ENCODE assay signal across 1 cellular context in the genomic region with DNA sequence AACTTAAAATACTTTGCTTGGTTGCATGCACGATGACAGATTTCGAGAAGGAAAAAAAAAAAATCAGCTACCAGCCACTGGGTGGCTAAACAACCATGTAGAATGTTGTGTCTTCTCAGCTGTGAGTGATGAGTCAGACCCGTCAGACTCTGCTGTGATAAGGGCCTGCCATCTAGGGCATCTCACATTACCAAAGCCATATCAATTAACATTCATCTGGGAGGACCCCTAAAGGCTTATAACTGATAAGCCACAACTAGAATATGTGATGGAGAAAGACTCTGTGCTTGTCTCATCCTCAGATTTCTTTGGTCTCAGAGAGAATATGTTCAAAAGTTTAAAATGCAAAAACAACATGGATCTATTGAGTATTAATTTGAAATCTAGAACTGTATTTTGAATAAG.
TF ChIP-seq lines count a peak whose summit lies in the region.

No MANE protein-coding gene starts in this region.

TF ChIP-seq in K562, 482 proteins besides CTCF, POLR2A, EP300 and RAD21 (continued from another document and continues in another):
- TF ChIP-seq ZNF217 (CRISPR knock-in tag; IDR thresholded peaks at IDR 0.05): no peak
- no peak for TF ChIP-seq ZZZ3 (IDR thresholded peaks at IDR 0.05)
- TF ChIP-seq ZFX (CRISPR knock-in tag; IDR thresholded peaks at IDR 0.05): no peak
- TF ChIP-seq HNRNPH1 (optimal IDR thresholded peaks at IDR 0.05; ENCODE audit: low read depth, low read length): no peak
- no peak for TF ChIP-seq ZNF24 (IDR thresholded peaks at IDR 0.05)
- TF ChIP-seq, protein P1, sequence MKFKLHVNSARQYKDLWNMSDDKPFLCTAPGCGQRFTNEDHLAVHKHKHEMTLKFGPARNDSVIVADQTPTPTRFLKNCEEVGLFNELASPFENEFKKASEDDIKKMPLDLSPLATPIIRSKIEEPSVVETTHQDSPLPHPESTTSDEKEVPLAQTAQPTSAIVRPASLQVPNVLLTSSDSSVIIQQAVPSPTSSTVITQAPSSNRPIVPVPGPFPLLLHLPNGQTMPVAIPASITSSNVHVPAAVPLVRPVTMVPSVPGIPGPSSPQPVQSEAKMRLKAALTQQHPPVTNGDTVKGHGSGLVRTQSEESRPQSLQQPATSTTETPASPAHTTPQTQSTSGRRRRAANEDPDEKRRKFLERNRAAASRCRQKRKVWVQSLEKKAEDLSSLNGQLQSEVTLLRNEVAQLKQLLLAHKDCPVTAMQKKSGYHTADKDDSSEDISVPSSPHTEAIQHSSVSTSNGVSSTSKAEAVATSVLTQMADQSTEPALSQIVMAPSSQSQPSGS (CRISPR knock-in tag; IDR thresholded peaks at IDR 0.05): no peak
- TF ChIP-seq YY1 (IDR thresholded peaks at IDR 0.05; ENCODE audit: borderline replicate concordance in 1 of 3, control insufficient read depth in 1 of 3, extremely low read depth in 1 of 3, insufficient read depth in 3 of 3, insufficient read length in 1 of 3, insufficient replicate concordance in 2 of 3, low read depth in 1 of 3, low read length in 2 of 3): no peak
- TF ChIP-seq ZNF778 (CRISPR knock-in tag; IDR thresholded peaks at IDR 0.05): no peak
- TF ChIP-seq RBM34 (IDR thresholded peaks at IDR 0.05; ENCODE audit: borderline replicate concordance, insufficient read depth, low read length): no peak
- TF ChIP-seq ZC3H8 (IDR thresholded peaks at IDR 0.05): no peak
- TF ChIP-seq ZNF444 (CRISPR knock-in tag; IDR thresholded peaks at IDR 0.05): no peak
- TF ChIP-seq, protein P2, sequence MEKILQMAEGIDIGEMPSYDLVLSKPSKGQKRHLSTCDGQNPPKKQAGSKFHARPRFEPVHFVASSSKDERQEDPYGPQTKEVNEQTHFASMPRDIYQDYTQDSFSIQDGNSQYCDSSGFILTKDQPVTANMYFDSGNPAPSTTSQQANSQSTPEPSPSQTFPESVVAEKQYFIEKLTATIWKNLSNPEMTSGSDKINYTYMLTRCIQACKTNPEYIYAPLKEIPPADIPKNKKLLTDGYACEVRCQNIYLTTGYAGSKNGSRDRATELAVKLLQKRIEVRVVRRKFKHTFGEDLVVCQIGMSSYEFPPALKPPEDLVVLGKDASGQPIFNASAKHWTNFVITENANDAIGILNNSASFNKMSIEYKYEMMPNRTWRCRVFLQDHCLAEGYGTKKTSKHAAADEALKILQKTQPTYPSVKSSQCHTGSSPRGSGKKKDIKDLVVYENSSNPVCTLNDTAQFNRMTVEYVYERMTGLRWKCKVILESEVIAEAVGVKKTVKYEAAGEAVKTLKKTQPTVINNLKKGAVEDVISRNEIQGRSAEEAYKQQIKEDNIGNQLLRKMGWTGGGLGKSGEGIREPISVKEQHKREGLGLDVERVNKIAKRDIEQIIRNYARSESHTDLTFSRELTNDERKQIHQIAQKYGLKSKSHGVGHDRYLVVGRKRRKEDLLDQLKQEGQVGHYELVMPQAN (IDR thresholded peaks at IDR 0.05; ENCODE audit: borderline replicate concordance): no peak
- no peak for TF ChIP-seq NFATC3 (IDR thresholded peaks at IDR 0.05)
- no peak for TF ChIP-seq SRSF3 (IDR thresholded peaks at IDR 0.05; ENCODE audit: insufficient read depth, low read length)
- peak; percentile 78 for TF ChIP-seq NCOR1 (IDR thresholded peaks at IDR 0.05)
- no peak for TF ChIP-seq ZNF589 (CRISPR knock-in tag; IDR thresholded peaks at IDR 0.05; ENCODE audit: low read depth)
- no peak for TF ChIP-seq ZNF354B (CRISPR knock-in tag; IDR thresholded peaks at IDR 0.05)
- no peak for TF ChIP-seq ZNF57 (CRISPR knock-in tag; IDR thresholded peaks at IDR 0.05)
- TF ChIP-seq PTRF (tag; IDR thresholded peaks at IDR 0.05): no peak
- TF ChIP-seq POLR2AphosphoS5 (IDR thresholded peaks at IDR 0.05; ENCODE audit: control insufficient read depth, insufficient read depth, low read depth, low read length): peak; percentile 42; the same call in 1 of the 2 replicates
- TF ChIP-seq RBBP5 (IDR thresholded peaks at IDR 0.05; ENCODE audit: borderline replicate concordance, insufficient read depth, low read length, poor library complexity, severe bottlenecking): no peak
- no peak for TF ChIP-seq HNRNPLL (IDR thresholded peaks at IDR 0.05; ENCODE audit: low read depth, low read length, poor library complexity, severe bottlenecking)
- no peak for TF ChIP-seq PHB2 (IDR thresholded peaks at IDR 0.05; ENCODE audit: low read depth)
- peak; percentile 43 to 45; a peak in 1 of 4 replicates for TF ChIP-seq TRIM24 (IDR thresholded peaks at IDR 0.05)
- TF ChIP-seq, protein P3, sequence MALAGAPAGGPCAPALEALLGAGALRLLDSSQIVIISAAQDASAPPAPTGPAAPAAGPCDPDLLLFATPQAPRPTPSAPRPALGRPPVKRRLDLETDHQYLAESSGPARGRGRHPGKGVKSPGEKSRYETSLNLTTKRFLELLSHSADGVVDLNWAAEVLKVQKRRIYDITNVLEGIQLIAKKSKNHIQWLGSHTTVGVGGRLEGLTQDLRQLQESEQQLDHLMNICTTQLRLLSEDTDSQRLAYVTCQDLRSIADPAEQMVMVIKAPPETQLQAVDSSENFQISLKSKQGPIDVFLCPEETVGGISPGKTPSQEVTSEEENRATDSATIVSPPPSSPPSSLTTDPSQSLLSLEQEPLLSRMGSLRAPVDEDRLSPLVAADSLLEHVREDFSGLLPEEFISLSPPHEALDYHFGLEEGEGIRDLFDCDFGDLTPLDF (CRISPR knock-in tag; IDR thresholded peaks at IDR 0.05): no peak
- no peak for TF ChIP-seq ZNF184 (CRISPR knock-in tag; IDR thresholded peaks at IDR 0.05)
- no peak for TF ChIP-seq HMGN3 (IDR thresholded peaks at IDR 0.05; ENCODE audit: borderline replicate concordance, extremely low read depth, insufficient read length, low read depth, low read length)
- TF ChIP-seq, protein P4, sequence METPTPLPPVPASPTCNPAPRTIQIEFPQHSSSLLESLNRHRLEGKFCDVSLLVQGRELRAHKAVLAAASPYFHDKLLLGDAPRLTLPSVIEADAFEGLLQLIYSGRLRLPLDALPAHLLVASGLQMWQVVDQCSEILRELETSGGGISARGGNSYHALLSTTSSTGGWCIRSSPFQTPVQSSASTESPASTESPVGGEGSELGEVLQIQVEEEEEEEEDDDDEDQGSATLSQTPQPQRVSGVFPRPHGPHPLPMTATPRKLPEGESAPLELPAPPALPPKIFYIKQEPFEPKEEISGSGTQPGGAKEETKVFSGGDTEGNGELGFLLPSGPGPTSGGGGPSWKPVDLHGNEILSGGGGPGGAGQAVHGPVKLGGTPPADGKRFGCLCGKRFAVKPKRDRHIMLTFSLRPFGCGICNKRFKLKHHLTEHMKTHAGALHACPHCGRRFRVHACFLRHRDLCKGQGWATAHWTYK (CRISPR knock-in tag; IDR thresholded peaks at IDR 0.05): no peak
- peak; percentile 41; the same call in 1 of the 2 replicates for TF ChIP-seq NFIC (IDR thresholded peaks at IDR 0.05)
- no peak for TF ChIP-seq U2AF2 (optimal IDR thresholded peaks at IDR 0.05; ENCODE audit: low read depth, low read length)
- TF ChIP-seq MEIS2 (IDR thresholded peaks at IDR 0.05; ENCODE audit: partially characterized antibody): peak; percentile 91
- no peak for TF ChIP-seq ZNF507 (tag; conservative IDR thresholded peaks at IDR 0.05)
- TF ChIP-seq, protein P5, sequence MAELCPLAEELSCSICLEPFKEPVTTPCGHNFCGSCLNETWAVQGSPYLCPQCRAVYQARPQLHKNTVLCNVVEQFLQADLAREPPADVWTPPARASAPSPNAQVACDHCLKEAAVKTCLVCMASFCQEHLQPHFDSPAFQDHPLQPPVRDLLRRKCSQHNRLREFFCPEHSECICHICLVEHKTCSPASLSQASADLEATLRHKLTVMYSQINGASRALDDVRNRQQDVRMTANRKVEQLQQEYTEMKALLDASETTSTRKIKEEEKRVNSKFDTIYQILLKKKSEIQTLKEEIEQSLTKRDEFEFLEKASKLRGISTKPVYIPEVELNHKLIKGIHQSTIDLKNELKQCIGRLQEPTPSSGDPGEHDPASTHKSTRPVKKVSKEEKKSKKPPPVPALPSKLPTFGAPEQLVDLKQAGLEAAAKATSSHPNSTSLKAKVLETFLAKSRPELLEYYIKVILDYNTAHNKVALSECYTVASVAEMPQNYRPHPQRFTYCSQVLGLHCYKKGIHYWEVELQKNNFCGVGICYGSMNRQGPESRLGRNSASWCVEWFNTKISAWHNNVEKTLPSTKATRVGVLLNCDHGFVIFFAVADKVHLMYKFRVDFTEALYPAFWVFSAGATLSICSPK (IDR thresholded peaks at IDR 0.05; ENCODE audit: borderline replicate concordance): no peak
- TF ChIP-seq TCF3 (CRISPR knock-in tag; IDR thresholded peaks at IDR 0.05): peak; percentile 71
- no peak for TF ChIP-seq MAFF (IDR thresholded peaks at IDR 0.05; ENCODE audit: low read length)
- no peak for TF ChIP-seq GTF2A2 (tag; IDR thresholded peaks at IDR 0.05)
- TF ChIP-seq MTA3 (IDR thresholded peaks at IDR 0.05; ENCODE audit: borderline replicate concordance): 0 out of 2 replicates have a peak, but pooled peaks have one; percentile 23
- TF ChIP-seq SMARCB1 (IDR thresholded peaks at IDR 0.05; ENCODE audit: insufficient read length, low read depth): no peak
- peak; percentile 87 for TF ChIP-seq ZNF384 (IDR thresholded peaks at IDR 0.05; ENCODE audit: low read depth, low read length)
- no peak for TF ChIP-seq ZNF253 (CRISPR knock-in tag; conservative IDR thresholded peaks at IDR 0.05)
- no peak for TF ChIP-seq NEUROD1 (IDR thresholded peaks at IDR 0.05; ENCODE audit: borderline replicate concordance, low read depth, low read length, partially characterized antibody)
- TF ChIP-seq, protein P6, sequence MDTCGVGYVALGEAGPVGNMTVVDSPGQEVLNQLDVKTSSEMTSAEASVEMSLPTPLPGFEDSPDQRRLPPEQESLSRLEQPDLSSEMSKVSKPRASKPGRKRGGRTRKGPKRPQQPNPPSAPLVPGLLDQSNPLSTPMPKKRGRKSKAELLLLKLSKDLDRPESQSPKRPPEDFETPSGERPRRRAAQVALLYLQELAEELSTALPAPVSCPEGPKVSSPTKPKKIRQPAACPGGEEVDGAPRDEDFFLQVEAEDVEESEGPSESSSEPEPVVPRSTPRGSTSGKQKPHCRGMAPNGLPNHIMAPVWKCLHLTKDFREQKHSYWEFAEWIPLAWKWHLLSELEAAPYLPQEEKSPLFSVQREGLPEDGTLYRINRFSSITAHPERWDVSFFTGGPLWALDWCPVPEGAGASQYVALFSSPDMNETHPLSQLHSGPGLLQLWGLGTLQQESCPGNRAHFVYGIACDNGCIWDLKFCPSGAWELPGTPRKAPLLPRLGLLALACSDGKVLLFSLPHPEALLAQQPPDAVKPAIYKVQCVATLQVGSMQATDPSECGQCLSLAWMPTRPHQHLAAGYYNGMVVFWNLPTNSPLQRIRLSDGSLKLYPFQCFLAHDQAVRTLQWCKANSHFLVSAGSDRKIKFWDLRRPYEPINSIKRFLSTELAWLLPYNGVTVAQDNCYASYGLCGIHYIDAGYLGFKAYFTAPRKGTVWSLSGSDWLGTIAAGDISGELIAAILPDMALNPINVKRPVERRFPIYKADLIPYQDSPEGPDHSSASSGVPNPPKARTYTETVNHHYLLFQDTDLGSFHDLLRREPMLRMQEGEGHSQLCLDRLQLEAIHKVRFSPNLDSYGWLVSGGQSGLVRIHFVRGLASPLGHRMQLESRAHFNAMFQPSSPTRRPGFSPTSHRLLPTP (IDR thresholded peaks at IDR 0.05; ENCODE audit: borderline replicate concordance, extremely low read depth, insufficient read length): no peak
- TF ChIP-seq SNRNP70 (optimal IDR thresholded peaks at IDR 0.05; ENCODE audit: low read depth, low read length): no peak
- TF ChIP-seq ILK (tag; IDR thresholded peaks at IDR 0.05; ENCODE audit: borderline replicate concordance, low read depth): no peak
- TF ChIP-seq GATAD2A (IDR thresholded peaks at IDR 0.05): no peak
